Comparison of ENCODE assay signal across 11 cellular contexts in the genomic region with DNA sequence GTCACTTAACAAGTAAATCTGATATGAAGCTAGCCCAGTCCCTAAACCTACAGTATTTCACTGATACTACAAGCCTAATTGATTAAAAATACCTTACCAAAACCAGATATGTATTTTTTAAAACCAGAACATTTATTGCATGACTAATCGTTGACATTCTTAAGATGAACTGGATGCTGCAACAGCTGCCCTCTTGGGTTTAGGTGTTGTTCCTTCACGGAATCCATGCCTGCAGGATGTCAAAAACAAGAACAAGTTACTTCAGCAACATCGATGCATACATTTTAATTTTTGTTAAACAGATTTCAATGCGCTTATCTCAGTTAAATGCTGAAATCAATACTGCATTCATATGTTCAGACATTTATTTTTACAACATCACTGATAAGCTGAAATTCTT. TPM values are rescaled to one million over a fixed set of nuclear protein-coding genes. Genes with fewer than 3 reads are reported as not detected.
DNase-seq lines count a peak whose midpoint lies in the region; ATAC-seq and TF ChIP-seq lines count a peak whose summit lies in the region.
"Had no signal": no experiment of that assay in that cellular context is flagged by ENCODE, and none has a peak within 500 bp of the region (broad histone marks: within the 10 kb centered on the region; RNA-seq: fewer than 3 reads in every experiment).

No MANE protein-coding gene starts in this region.

- peaks cover 71% of the 10 kb centered on the region for H3K36me3 ChIP-seq in ACC112 (ENCODE audit: insufficient read depth, low read length)

- peaks cover 37% of the 10 kb centered on the region for H3K4me1 ChIP-seq in ACC112 (ENCODE audit: control insufficient read depth, insufficient read depth, low read length, unreplicated experiment)

- H3K36me3 Mint-ChIP-seq in WTC11 (peaks cover 77% of the 10 kb centered on the region), glutamatergic neuron (ENCODE audit: unreplicated experiment) (no peaks in the 10 kb centered on the region)

- H3K27ac Mint-ChIP-seq in WTC11: peak overlapping the region; percentile 99
- no peak overlapping the region for H3K27ac Mint-ChIP-seq in glutamatergic neuron (ENCODE audit: unreplicated experiment)

- H3K4me1 Mint-ChIP-seq in WTC11: peaks cover 59% of the 10 kb centered on the region
- peaks cover 10% of the 10 kb centered on the region for H3K4me1 Mint-ChIP-seq in glutamatergic neuron (ENCODE audit: low read depth, unreplicated experiment)

- no peaks in the 10 kb centered on the region for H3K9me3 Mint-ChIP-seq in WTC11
- peaks cover 15% of the 10 kb centered on the region for H3K9me3 Mint-ChIP-seq in glutamatergic neuron (ENCODE audit: unreplicated experiment)

- H3K27ac ChIP-seq in ACC112 (ENCODE audit: low read depth, low read length): peak overlapping the region; percentile 36
- H3K27ac ChIP-seq: dorsolateral prefrontal cortex, Peyer's patch had no signal

- TF ChIP-seq CTCF in WTC11 (IDR thresholded peaks at IDR 0.05) (no peak), glutamatergic neuron (IDR thresholded peaks at IDR 0.05; ENCODE audit: partially characterized antibody, unreplicated experiment) (no peak)

- POLR2A ChIA-PET in WTC11 (lab: Charles Lee): no interaction called here

- no peak overlapping the region for H2AFZ ChIP-seq in ACC112 (ENCODE audit: low read length, unreplicated experiment)

- TF ChIP-seq POLR2A in GM19099 (IDR thresholded peaks at IDR 0.05; ENCODE audit: extremely low read depth, insufficient read length, low read depth): peak; percentile 9

- no peak for DNase-seq in WTC11 (ENCODE audit: low spot score)
- DNase-seq in glutamatergic neuron: no peak
- no peak for DNase-seq in NCI-H2196 treated with DMSO at 0.1 percent for 48 hours (lab: John Stamatoyannopoulos, UW; ENCODE audit: unreplicated experiment)
- DNase-seq in stimulated activated naive CD4-positive, alpha-beta T cell (lab: John Stamatoyannopoulos, UW): no peak
- DNase-seq in COLO668 (lab: John Stamatoyannopoulos, UW; ENCODE audit: unreplicated experiment): no peak
- DNase-seq in A172 (ENCODE audit: low spot score): no peak
- DNase-seq: dorsolateral prefrontal cortex, Peyer's patch, retina had no signal

- H3K27me3 Mint-ChIP-seq in WTC11 (ENCODE audit: low read depth) (no peaks in the 10 kb centered on the region), glutamatergic neuron (ENCODE audit: unreplicated experiment) (peaks cover 18% of the 10 kb centered on the region)

- H3K27me3 ChIP-seq in ACC112 (ENCODE audit: insufficient read depth, low read length): no peaks in the 10 kb centered on the region
- H3K27me3 ChIP-seq: dorsolateral prefrontal cortex, Peyer's patch had no signal

- H3K4me3 ChIP-seq in ACC112 (ENCODE audit: low read depth, low read length): peak overlapping the region; percentile 99

- H3K79me2 ChIP-seq in ACC112 (ENCODE audit: control insufficient read depth, insufficient read depth, low read length, unreplicated experiment): peaks cover 48% of the 10 kb centered on the region

- H3K4me3 Mint-ChIP-seq in WTC11 (peak overlapping the region; percentile 100), glutamatergic neuron (ENCODE audit: unreplicated experiment) (peak overlapping the region; percentile 95)

- CTCF ChIA-PET in WTC11 (lab: Charles Lee): interaction anchor here (0.5 to 0.6 kb wide), 3 partner anchors 62 to 1602 kb away, joined by 3 to 4 read pairs (median 4); no protein-coding TSS in a partner anchor

- no peak for ATAC-seq in WTC11

TF ChIP-seq in WTC11, 78 proteins besides CTCF, POLR2A, EP300 and RAD21 (continues in another document):
- no peak for TF ChIP-seq NFATC4 (CRISPR knock-in tag; IDR thresholded peaks at IDR 0.05)
- no peak for TF ChIP-seq SMAD3 (CRISPR knock-in tag; IDR thresholded peaks at IDR 0.05; ENCODE audit: borderline replicate concordance)
- TF ChIP-seq MYBL2 (CRISPR knock-in tag; IDR thresholded peaks at IDR 0.05): no peak
- TF ChIP-seq E2F4 (CRISPR knock-in tag; IDR thresholded peaks at IDR 0.05; ENCODE audit: borderline replicate concordance, low read depth): no peak
- TF ChIP-seq MXD4 (CRISPR knock-in tag; IDR thresholded peaks at IDR 0.05; ENCODE audit: borderline replicate concordance): no peak
- TF ChIP-seq, protein P1, sequence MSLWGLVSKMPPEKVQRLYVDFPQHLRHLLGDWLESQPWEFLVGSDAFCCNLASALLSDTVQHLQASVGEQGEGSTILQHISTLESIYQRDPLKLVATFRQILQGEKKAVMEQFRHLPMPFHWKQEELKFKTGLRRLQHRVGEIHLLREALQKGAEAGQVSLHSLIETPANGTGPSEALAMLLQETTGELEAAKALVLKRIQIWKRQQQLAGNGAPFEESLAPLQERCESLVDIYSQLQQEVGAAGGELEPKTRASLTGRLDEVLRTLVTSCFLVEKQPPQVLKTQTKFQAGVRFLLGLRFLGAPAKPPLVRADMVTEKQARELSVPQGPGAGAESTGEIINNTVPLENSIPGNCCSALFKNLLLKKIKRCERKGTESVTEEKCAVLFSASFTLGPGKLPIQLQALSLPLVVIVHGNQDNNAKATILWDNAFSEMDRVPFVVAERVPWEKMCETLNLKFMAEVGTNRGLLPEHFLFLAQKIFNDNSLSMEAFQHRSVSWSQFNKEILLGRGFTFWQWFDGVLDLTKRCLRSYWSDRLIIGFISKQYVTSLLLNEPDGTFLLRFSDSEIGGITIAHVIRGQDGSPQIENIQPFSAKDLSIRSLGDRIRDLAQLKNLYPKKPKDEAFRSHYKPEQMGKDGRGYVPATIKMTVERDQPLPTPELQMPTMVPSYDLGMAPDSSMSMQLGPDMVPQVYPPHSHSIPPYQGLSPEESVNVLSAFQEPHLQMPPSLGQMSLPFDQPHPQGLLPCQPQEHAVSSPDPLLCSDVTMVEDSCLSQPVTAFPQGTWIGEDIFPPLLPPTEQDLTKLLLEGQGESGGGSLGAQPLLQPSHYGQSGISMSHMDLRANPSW (CRISPR knock-in tag; conservative IDR thresholded peaks at IDR 0.05; ENCODE audit: low read depth): no peak
- TF ChIP-seq, protein P2, sequence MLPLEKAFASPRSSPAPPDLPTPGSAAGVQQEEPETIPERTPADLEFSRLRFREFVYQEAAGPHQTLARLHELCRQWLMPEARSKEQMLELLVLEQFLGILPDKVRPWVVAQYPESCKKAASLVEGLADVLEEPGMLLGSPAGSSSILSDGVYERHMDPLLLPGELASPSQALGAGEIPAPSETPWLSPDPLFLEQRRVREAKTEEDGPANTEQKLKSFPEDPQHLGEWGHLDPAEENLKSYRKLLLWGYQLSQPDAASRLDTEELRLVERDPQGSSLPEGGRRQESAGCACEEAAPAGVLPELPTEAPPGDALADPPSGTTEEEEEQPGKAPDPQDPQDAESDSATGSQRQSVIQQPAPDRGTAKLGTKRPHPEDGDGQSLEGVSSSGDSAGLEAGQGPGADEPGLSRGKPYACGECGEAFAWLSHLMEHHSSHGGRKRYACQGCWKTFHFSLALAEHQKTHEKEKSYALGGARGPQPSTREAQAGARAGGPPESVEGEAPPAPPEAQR (CRISPR knock-in tag; IDR thresholded peaks at IDR 0.05): no peak
- TF ChIP-seq ZNF425 (CRISPR knock-in tag; conservative IDR thresholded peaks at IDR 0.05): no peak
- TF ChIP-seq TEAD1 (CRISPR knock-in tag; IDR thresholded peaks at IDR 0.05): no peak
- no peak for TF ChIP-seq CREM (CRISPR knock-in tag; IDR thresholded peaks at IDR 0.05)
- no peak for TF ChIP-seq ESRRA (CRISPR knock-in tag; IDR thresholded peaks at IDR 0.05; ENCODE audit: borderline replicate concordance)
- TF ChIP-seq ZNF121 (CRISPR knock-in tag; IDR thresholded peaks at IDR 0.05): no peak
- TF ChIP-seq ETV6 (CRISPR knock-in tag; IDR thresholded peaks at IDR 0.05): no peak

RNA-seq across cellular contexts. Expression of gene RPL37, which starts 2.7 kb away (rescaled TPM):
- 1,405 to 1,592 TPM (median 1,505 TPM) in 3 replicates for total RNA-seq in WTC11 (2021)
- 840 TPM for total RNA-seq in glutamatergic neuron (ENCODE audit: unreplicated experiment)
- total RNA-seq in A172 (2014; rRNA removed; shearing (Covaris generic)): 93.4 and 728 TPM in 2 replicates

RNA-seq across cellular contexts. Expression of gene CARD6, which starts 8.8 kb away (rescaled TPM):
- total RNA-seq in WTC11 (2021) (0.24 to 0.44 TPM (median 0.34 TPM) in 3 replicates), glutamatergic neuron (ENCODE audit: unreplicated experiment) (not detected)
- total RNA-seq in A172 (2014; rRNA removed; shearing (Covaris generic)): 8.5 and 10.3 TPM in 2 replicates

RNA-seq across cellular contexts. Expression of gene PRKAA1, which starts 34.2 kb away (rescaled TPM):
- total RNA-seq in WTC11 (2021) (27.9 to 31.2 TPM (median 30.2 TPM) in 3 replicates), glutamatergic neuron (ENCODE audit: unreplicated experiment) (49.0 TPM)
- 81.2 and 83.5 TPM in 2 replicates for total RNA-seq in A172 (2014; rRNA removed; shearing (Covaris generic))
